ENCODE assay signal across 25 cellular contexts in genomic region chr21:31515253-31515652, GRCh38.
"Had no signal": no experiment of that assay in that cellular context is flagged by ENCODE, and none has a peak within 500 bp of the region (broad histone marks: within the 10 kb centered on the region; RNA-seq: fewer than 3 reads in every experiment).

No MANE protein-coding gene starts in this region.

- H3K36me3 ChIP-seq: ascending aorta, brain microvascular endothelial cell, esophagus muscularis mucosa, heart left ventricle, left lung, lower lobe of right lung, spleen, thoracic aorta had no signal

- H3K9me3 ChIP-seq: ascending aorta, esophagus muscularis mucosa, heart left ventricle, left lung, lower lobe of right lung, spleen, thoracic aorta had no signal

- ATAC-seq: activated CD4-positive, CD25-positive, alpha-beta regulatory T cell treated with anti-CD3 and anti-CD28 coated beads, Interleukin-2, amount 50 U/mL, for 24 hours; heart left ventricle; left lung; lower lobe of right lung; naive thymus-derived CD8-positive, alpha-beta T cell; T-cell had no signal

- H3K27ac Mint-ChIP-seq: activated naive CD4-positive, alpha-beta T cell treated with anti-CD3 and anti-CD28 coated beads, Interleukin-2, amount 10 ng/mL, durations not matched to agents 7 days and 5 days; activated naive CD8-positive, alpha-beta T cell treated with anti-CD3 and anti-CD28 coated beads, Interleukin-2, amount 10 ng/mL, durations not matched to agents 7 days and 5 days; activated T-helper 1 cell treated with anti-CD3 and anti-CD28 coated beads, Interleukin-12 subunit alpha, Interleukin-12 subunit beta, Interleukin-2, Interleukin-4 antibody, amounts not matched to agents 30 ng/mL and 10 ng/mL and 1 ng/mL, durations not matched to agents 14 hours and 24 hours and 36 hours had no signal

- H3K4me3 Mint-ChIP-seq: activated naive CD4-positive, alpha-beta T cell treated with anti-CD3 and anti-CD28 coated beads, Interleukin-2, amount 10 ng/mL, durations not matched to agents 7 days and 5 days; activated naive CD8-positive, alpha-beta T cell treated with anti-CD3 and anti-CD28 coated beads, Interleukin-2, amount 10 ng/mL, durations not matched to agents 7 days and 5 days; activated T-helper 1 cell treated with anti-CD3 and anti-CD28 coated beads, Interleukin-12 subunit alpha, Interleukin-12 subunit beta, Interleukin-2, Interleukin-4 antibody, amounts not matched to agents 30 ng/mL and 10 ng/mL and 1 ng/mL, durations not matched to agents 14 hours and 24 hours and 36 hours; naive thymus-derived CD8-positive, alpha-beta T cell; T-cell had no signal

- H3K27me3 Mint-ChIP-seq: T-cell had no signal

- H3K9me3 Mint-ChIP-seq: activated naive CD4-positive, alpha-beta T cell treated with anti-CD3 and anti-CD28 coated beads, Interleukin-2, amount 10 ng/mL, durations not matched to agents 7 days and 5 days; activated naive CD8-positive, alpha-beta T cell treated with anti-CD3 and anti-CD28 coated beads, Interleukin-2, amount 10 ng/mL, durations not matched to agents 7 days and 5 days; activated T-helper 1 cell treated with anti-CD3 and anti-CD28 coated beads, Interleukin-12 subunit alpha, Interleukin-12 subunit beta, Interleukin-2, Interleukin-4 antibody, amounts not matched to agents 30 ng/mL and 10 ng/mL and 1 ng/mL, durations not matched to agents 14 hours and 24 hours and 36 hours; naive thymus-derived CD8-positive, alpha-beta T cell; T-cell had no signal

- H3K36me3 Mint-ChIP-seq: naive thymus-derived CD8-positive, alpha-beta T cell; T-cell had no signal

- H3K4me3 ChIP-seq: ascending aorta, esophagus muscularis mucosa, heart left ventricle, left lung, lower lobe of right lung, spleen, thoracic aorta had no signal

- FAIRE-seq: urothelium cell line had no signal

- DNase-seq: activated CD4-positive, alpha-beta T cell treated with anti-CD3 and anti-CD28 coated beads for 48 hours; activated CD4-positive, alpha-beta T cell treated with anti-CD3 and anti-CD28 coated beads, Interleukin-2, amount 50 U/mL, for 48 hours; activated CD8-positive, alpha-beta memory T cell treated with anti-CD3 and anti-CD28 coated beads, Interleukin-2, amount 50 U/mL, for 4 hours; activated gamma-delta T cell; activated naive CD4-positive, alpha-beta T cell treated with anti-CD3 and anti-CD28 coated beads, Interleukin-2, amount 10 ng/mL, durations not matched to agents 7 days and 5 days; activated naive CD8-positive, alpha-beta T cell treated with anti-CD3 and anti-CD28 coated beads, Interleukin-2, amount 10 ng/mL, durations not matched to agents 7 days and 5 days; activated T-cell treated with anti-CD3 and anti-CD28 coated beads, Interleukin-2, amount 50 U/mL, for 1 hour; cortex of kidney; foreskin keratinocyte; heart left ventricle; kidney glomerular epithelial cell; left lung; lower lobe of right lung; mesenchymal stem cell; naive thymus-derived CD8-positive, alpha-beta T cell; spleen; stimulated activated naive CD4-positive, alpha-beta T cell; T-cell had no signal

- H3K4me1 ChIP-seq: ascending aorta, esophagus muscularis mucosa, heart left ventricle, left lung, lower lobe of right lung, spleen had no signal

- H3K27me3 ChIP-seq: ascending aorta, brain microvascular endothelial cell, esophagus muscularis mucosa, foreskin keratinocyte, left lung, spleen had no signal

- H3K27ac ChIP-seq: ascending aorta, brain microvascular endothelial cell, esophagus muscularis mucosa, foreskin keratinocyte, heart left ventricle, left lung, lower lobe of right lung, spleen, thoracic aorta had no signal
